8 cellular contexts compared by ENCODE assay signal in the genomic region with DNA sequence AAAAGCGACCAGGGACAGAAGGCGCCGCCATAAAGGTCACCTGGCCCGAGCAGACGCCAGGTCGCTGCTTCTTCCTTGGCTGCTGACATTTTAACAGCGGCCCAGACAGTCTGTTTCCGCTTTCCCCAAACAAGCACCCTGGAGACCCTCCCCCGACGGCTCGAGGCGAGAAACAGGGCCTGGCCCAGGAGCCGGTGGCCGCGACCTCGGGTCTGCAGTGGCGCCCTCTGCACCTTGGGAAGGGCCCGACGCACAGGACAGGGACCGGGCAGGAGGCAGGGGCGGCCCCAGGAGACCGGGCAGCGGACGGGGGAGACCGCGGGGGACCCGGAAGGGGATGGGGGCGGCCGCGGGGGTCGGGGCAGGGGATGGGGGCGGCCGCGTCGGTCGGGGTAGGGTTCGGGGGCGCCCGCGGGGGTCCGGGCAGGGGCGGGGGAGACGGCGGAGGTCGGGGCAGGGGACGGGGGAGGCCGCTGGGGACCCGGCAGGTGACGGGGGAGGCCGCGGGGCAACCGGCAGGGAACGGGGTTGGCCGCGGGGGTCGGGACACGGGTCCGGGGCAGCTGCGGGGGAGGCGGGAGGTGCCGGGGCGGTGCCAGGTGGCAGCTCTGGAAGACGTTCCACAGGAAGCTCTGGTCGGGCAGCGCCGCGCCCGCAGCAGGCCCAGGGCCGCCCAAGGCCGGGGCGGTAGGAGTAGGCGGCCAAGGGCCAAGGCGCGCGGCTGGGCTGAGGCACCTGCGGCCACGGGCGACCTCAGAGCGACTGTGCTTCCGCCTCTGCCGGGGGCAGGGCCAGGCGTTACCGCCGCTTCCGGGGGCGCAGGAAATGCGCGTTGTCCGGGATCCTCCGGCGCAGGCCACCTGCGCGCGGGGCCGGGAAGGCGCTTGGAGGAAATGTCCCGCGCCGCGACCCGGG.
A peak's percentile ranks its signal among the peaks of the same experiment; 100 is the strongest.
DNase-seq lines count a peak whose midpoint lies in the region; ATAC-seq and TF ChIP-seq lines count a peak whose summit lies in the region.
"Not testable (repeated sequence)": the region's sequence is repeated elsewhere in the genome, so short reads cannot be mapped to it uniquely, and the experiment has no call there.

No MANE protein-coding gene starts in this region.

- peaks cover 10% of the 10 kb centered on the region for H3K36me3 Mint-ChIP-seq in activated T-helper 2 cell treated with anti-CD3 and anti-CD28 coated beads, Interferon-gamma antibody, Interleukin-2, Interleukin-4, amounts not matched to agents 10 μg/mL and 5 μg/mL and 100 μg/mL, durations not matched to agents 14 hours and 24 hours and 36 hours (ENCODE audit: low read depth)
- not testable (repeated sequence) for H3K36me3 Mint-ChIP-seq in natural killer cell

- H3K4me1 Mint-ChIP-seq in activated T-helper 2 cell treated with anti-CD3 and anti-CD28 coated beads, Interferon-gamma antibody, Interleukin-2, Interleukin-4, amounts not matched to agents 10 μg/mL and 5 μg/mL and 100 μg/mL, durations not matched to agents 14 hours and 24 hours and 36 hours (ENCODE audit: low read depth) = peaks cover 17% of the 10 kb centered on the region
- not testable (repeated sequence) for H3K4me1 Mint-ChIP-seq in natural killer cell

- peak overlapping the region; percentile 79 for H3K27ac Mint-ChIP-seq in activated T-helper 2 cell treated with anti-CD3 and anti-CD28 coated beads, Interferon-gamma antibody, Interleukin-2, Interleukin-4, amounts not matched to agents 10 μg/mL and 5 μg/mL and 100 μg/mL, durations not matched to agents 14 hours and 24 hours and 36 hours
- peak overlapping the region in 1 of 2 donors; percentile 36 for H3K27ac Mint-ChIP-seq in natural killer cell

- H3K9me3 Mint-ChIP-seq in activated T-helper 2 cell treated with anti-CD3 and anti-CD28 coated beads, Interferon-gamma antibody, Interleukin-2, Interleukin-4, amounts not matched to agents 10 μg/mL and 5 μg/mL and 100 μg/mL, durations not matched to agents 14 hours and 24 hours and 36 hours; natural killer cell: not testable (repeated sequence)

- DNase-seq in GM06990 (ENCODE audit: extremely low read depth, insufficient read length); fibroblast of the aortic adventitia (ENCODE audit: low read depth): not testable (repeated sequence)
- DNase-seq in RPMI8226 (peak; percentile 51), natural killer cell (peak; percentile 44)
- peak; percentile 47 for DNase-seq in activated T-helper 2 cell treated with anti-CD3 and anti-CD28 coated beads, Interferon-gamma antibody, Interleukin-2, Interleukin-4, amounts not matched to agents 10 μg/mL and 5 μg/mL and 100 μg/mL, durations not matched to agents 14 hours and 24 hours and 36 hours (ENCODE audit: low spot score)
- DNase-seq in stimulated activated CD8-positive, alpha-beta memory T cell treated with anti-CD3 and anti-CD28 coated beads, Interleukin-15, amount 100 ng/mL, for 48 hours (ENCODE audit: low read depth in 2 of 2) = peak; percentile 16 to 22

- ATAC-seq in GM21515 (IDR thresholded peaks at IDR 0.05; ENCODE audit: unreplicated experiment) (peak; percentile 94), HG03103 (IDR thresholded peaks at IDR 0.05; ENCODE audit: low read depth, unreplicated experiment) (peak; percentile 89), natural killer cell (peak; percentile 92 to 97 (median 94))

- H3K27me3 ChIP-seq in GM06990 (replicated peaks; ENCODE audit: control insufficient read depth, insufficient read depth, low read length) = not testable (repeated sequence)

- peak overlapping the region; percentile 45 for H3K4me3 ChIP-seq in GM06990 (replicated peaks; ENCODE audit: low read depth, low read length)
- H3K4me3 ChIP-seq in fibroblast of the aortic adventitia (ENCODE audit: low read depth, low read length) = peak overlapping the region; percentile 50

- H3K36me3 ChIP-seq in GM06990 (ENCODE audit: control insufficient read depth, insufficient read depth, low read length) = not testable (repeated sequence)

- not testable (repeated sequence) for TF ChIP-seq CTCF in GM06990 (IDR thresholded peaks at IDR 0.05; ENCODE audit: insufficient read depth, low read length, poor library complexity, severe bottlenecking); fibroblast of the aortic adventitia (IDR thresholded peaks at IDR 0.05; ENCODE audit: insufficient read depth, low read length); natural killer cell (IDR thresholded peaks at IDR 0.05)

- H3K27me3 Mint-ChIP-seq in activated T-helper 2 cell treated with anti-CD3 and anti-CD28 coated beads, Interferon-gamma antibody, Interleukin-2, Interleukin-4, amounts not matched to agents 10 μg/mL and 5 μg/mL and 100 μg/mL, durations not matched to agents 14 hours and 24 hours and 36 hours (ENCODE audit: low read depth); natural killer cell (ENCODE audit: low read depth in 2 of 2): not testable (repeated sequence)

- intact Hi-C loops in activated T-helper 2 cell treated with anti-CD3 and anti-CD28 coated beads, Interferon-gamma antibody, Interleukin-2, Interleukin-4, amounts not matched to agents 10 μg/mL and 5 μg/mL and 100 μg/mL, durations not matched to agents 14 hours and 24 hours and 36 hours (cut with micrococcal nuclease); natural killer cell (cut with micrococcal nuclease): not testable (repeated sequence)

- peak overlapping the region; percentile 73 for H3K4me3 Mint-ChIP-seq in activated T-helper 2 cell treated with anti-CD3 and anti-CD28 coated beads, Interferon-gamma antibody, Interleukin-2, Interleukin-4, amounts not matched to agents 10 μg/mL and 5 μg/mL and 100 μg/mL, durations not matched to agents 14 hours and 24 hours and 36 hours (ENCODE audit: low read depth)
- peak overlapping the region; percentile 59 for H3K4me3 Mint-ChIP-seq in natural killer cell
